Comparison of ENCODE assay signal across 17 cellular contexts in the genomic region with DNA sequence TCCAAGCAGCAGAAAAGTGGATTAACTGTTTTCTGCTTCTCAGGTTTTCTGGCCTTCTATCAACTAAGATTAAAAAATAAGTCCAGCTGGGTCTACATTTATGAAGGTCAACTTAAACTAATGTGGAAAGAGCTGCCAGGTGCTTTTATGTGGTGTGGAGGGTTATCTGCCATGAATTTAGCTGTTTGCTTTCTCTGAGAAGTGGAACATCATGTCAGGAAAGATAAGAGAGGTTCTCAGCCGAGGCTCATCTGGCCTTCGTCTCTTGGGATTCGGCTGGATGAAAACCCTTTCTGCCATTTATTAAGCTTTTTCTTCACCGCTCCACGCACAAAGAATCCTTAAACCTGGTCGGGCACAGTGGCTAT. TPM values are rescaled to one million over a fixed set of nuclear protein-coding genes. Genes with fewer than 3 reads are reported as not detected.
DNase-seq lines count a peak whose midpoint lies in the region; ATAC-seq, FAIRE-seq and TF ChIP-seq lines count a peak whose summit lies in the region.
"Had no signal": no experiment of that assay in that cellular context is flagged by ENCODE, and none has a peak within 500 bp of the region (broad histone marks: within the 10 kb centered on the region; RNA-seq: fewer than 3 reads in every experiment).

No MANE protein-coding gene starts in this region.

- intact Hi-C loops in kidney (cut with DNase I) = no loop called here

- peaks cover 0 to 4% (median 0%) of the 10 kb centered on the region in 11 experiments; a peak in 1 of 22 replicates for H3K36me3 ChIP-seq in BLaER1 treated with 17β-estradiol and CSF1 and Interleukin-3, amounts not matched to agents 10 nM and 100 nM
- H3K36me3 ChIP-seq in kidney (ENCODE audit: control insufficient read depth in 1 of 2, insufficient read depth in 2 of 2, low read length in 2 of 2) = no peaks in the 10 kb centered on the region
- H3K36me3 ChIP-seq: esophagus squamous epithelium had no signal

- peak overlapping the region in 7 of 11 experiments; percentile 3 to 47 (median 19); a peak in 10 of 22 replicates for H3K4me2 ChIP-seq in BLaER1 treated with 17β-estradiol and CSF1 and Interleukin-3, amounts not matched to agents 10 nM and 100 nM

- no peak overlapping the region for H3K4me3 ChIP-seq in BLaER1 treated with 17β-estradiol and CSF1 and Interleukin-3, amounts not matched to agents 10 nM and 100 nM
- no peak overlapping the region for H3K4me3 ChIP-seq in kidney (ENCODE audit: low read length in 2 of 2)
- H3K4me3 ChIP-seq: esophagus squamous epithelium had no signal

- no peak overlapping the region for H3K9ac ChIP-seq in BLaER1 treated with 17β-estradiol and CSF1 and Interleukin-3, amounts not matched to agents 10 nM and 100 nM
- no peak overlapping the region for H3K9ac ChIP-seq in kidney (ENCODE audit: low read length in 2 of 2)

- peaks cover 29 to 34% (median 31%) of the 10 kb centered on the region in 11 experiments for H3K9me3 ChIP-seq in BLaER1 treated with 17β-estradiol and CSF1 and Interleukin-3, amounts not matched to agents 10 nM and 100 nM (replicated peaks in 1 of 11)
- peaks cover 7 to 8% of the 10 kb centered on the region in 2 donors for H3K9me3 ChIP-seq in kidney (ENCODE audit: control insufficient read depth in 1 of 2, low read length in 2 of 2)

- FAIRE-seq in islet of Langerhans (lab: Jason Lieb, UNC) (peak; percentile 100), kidney (lab: Jason Lieb, UNC) (no peak)
- FAIRE-seq: astrocyte, small intestine had no signal

- H4K20me1 ChIP-seq in BLaER1 treated with 17β-estradiol and CSF1 and Interleukin-3, amounts not matched to agents 10 nM and 100 nM = peaks cover 0 to 8% (median 0%) of the 10 kb centered on the region in 11 experiments; a peak in 4 of 22 replicates

- DNase-seq in DMS53 treated with DMSO at 0.1 percent for 48 hours (lab: John Stamatoyannopoulos, UW; ENCODE audit: unreplicated experiment) = peak; percentile 95
- peak; percentile 22 for DNase-seq in OCI-M1 (lab: John Stamatoyannopoulos, UW)
- no peak for DNase-seq in kidney
- no peak for DNase-seq in medulla oblongata (ENCODE audit: extremely low spot score)
- DNase-seq: activated CD4-positive, alpha-beta T cell treated with anti-CD3 and anti-CD28 coated beads for 36 hours; activated T-cell treated with anti-CD3 and anti-CD28 coated beads, Interleukin-2, amount 50 U/mL, for 72 hours; CD8-positive, alpha-beta T cell; effector CD8-positive, alpha-beta T cell; esophagus squamous epithelium; H9; NCI-H446; stimulated activated naive CD4-positive, alpha-beta T cell had no signal

- TF ChIP-seq CTCF in kidney (IDR thresholded peaks at IDR 0.05; ENCODE audit: borderline replicate concordance, extremely low read depth, insufficient read depth) = no peak

- no peak overlapping the region for H3K27ac ChIP-seq in BLaER1 treated with 17β-estradiol and CSF1 and Interleukin-3, amounts not matched to agents 10 nM and 100 nM
- H3K27ac ChIP-seq in kidney (ENCODE audit: low read depth in 2 of 2, low read length in 2 of 2) = no peak overlapping the region
- H3K27ac ChIP-seq: esophagus squamous epithelium had no signal

- H3K27me3 ChIP-seq in BLaER1 treated with 17β-estradiol and CSF1 and Interleukin-3, amounts not matched to agents 10 nM and 100 nM = peaks cover 11 to 16% (median 15%) of the 10 kb centered on the region in 11 experiments; a peak in 21 of 22 replicates

- peaks cover 0 to 13% (median 9%) of the 10 kb centered on the region in 10 experiments; a peak in 12 of 20 replicates for H3K4me1 ChIP-seq in BLaER1 treated with 17β-estradiol and CSF1 and Interleukin-3, amounts not matched to agents 10 nM and 100 nM
- H3K4me1 ChIP-seq in kidney (ENCODE audit: control insufficient read depth in 1 of 2, insufficient read depth in 1 of 2, low read depth in 1 of 2, low read length in 2 of 2) = peaks cover 0 to 13% of the 10 kb centered on the region in 2 donors

- no peak for ATAC-seq in GM21515 (IDR thresholded peaks at IDR 0.05; ENCODE audit: unreplicated experiment)
- ATAC-seq: activated CD4-positive, alpha-beta T cell treated with anti-CD3 and anti-CD28 coated beads for 36 hours; activated T-cell treated with anti-CD3 and anti-CD28 coated beads, Interleukin-2, amount 50 U/mL, for 72 hours; CD8-positive, alpha-beta T cell had no signal

RNA-seq across cellular contexts. Expression of gene PTPRN2, which starts 5.5 kb away (rescaled TPM):
- total RNA-seq in kidney = 4.8 TPM
- 6.2 TPM for polyA plus RNA-seq in kidney (ENCODE audit: insufficient read depth, low read depth, low replicate concordance)

Comparison
In these comparisons a context has a peak if more than half of its experiments do, and no peak if none do; other contexts are left out.
1. DNase-seq: peak in DMS53 treated with DMSO at 0.1 percent for 48 hours (single experiment) and OCI-M1 (single experiment); none in kidney (single experiment) and medulla oblongata (single experiment).